21 cellular contexts compared by ENCODE assay signal in genomic region chr5:37835400-37835973, GRCh38. TPM values are rescaled to one million over a fixed set of nuclear protein-coding genes. Genes with fewer than 3 reads are reported as not detected.
A peak's percentile ranks its signal among the peaks of the same experiment; 100 is the strongest.
DNase-seq lines count a peak whose midpoint lies in the region; ATAC-seq and TF ChIP-seq lines count a peak whose summit lies in the region.
"Had no signal": no experiment of that assay in that cellular context is flagged by ENCODE, and none has a peak within 500 bp of the region (broad histone marks: within the 10 kb centered on the region; RNA-seq: fewer than 3 reads in every experiment).

No MANE protein-coding gene starts in this region.

- H3K9me3 Mint-ChIP-seq in activated CD4-positive, alpha-beta T cell treated with anti-CD3 and anti-CD28 coated beads, Interleukin-2, amount 10 ng/mL, durations not matched to agents 24 days and 14 days = no peaks in the 10 kb centered on the region
- H3K9me3 Mint-ChIP-seq in neural crest cell = no peaks in the 10 kb centered on the region
- H3K9me3 Mint-ChIP-seq: natural killer cell had no signal

- H3K36me3 Mint-ChIP-seq in activated CD4-positive, alpha-beta T cell treated with anti-CD3 and anti-CD28 coated beads, Interleukin-2, amount 10 ng/mL, durations not matched to agents 24 days and 14 days (ENCODE audit: low read depth) = no peaks in the 10 kb centered on the region
- H3K36me3 Mint-ChIP-seq in neural crest cell (ENCODE audit: low read depth) = no peaks in the 10 kb centered on the region
- H3K36me3 Mint-ChIP-seq: CD4-positive, CD25-positive, alpha-beta regulatory T cell; natural killer cell had no signal

- H3K4me1 Mint-ChIP-seq in activated CD4-positive, alpha-beta T cell treated with anti-CD3 and anti-CD28 coated beads, Interleukin-2, amount 10 ng/mL, durations not matched to agents 24 days and 14 days = peaks cover 22% of the 10 kb centered on the region
- H3K4me1 Mint-ChIP-seq in neural crest cell = peaks cover 26% of the 10 kb centered on the region

- no peak overlapping the region for H3K4me3 Mint-ChIP-seq in activated CD4-positive, alpha-beta T cell treated with anti-CD3 and anti-CD28 coated beads, Interleukin-2, amount 10 ng/mL, durations not matched to agents 24 days and 14 days
- peak overlapping the region; percentile 78 for H3K4me3 Mint-ChIP-seq in neural crest cell
- H3K4me3 Mint-ChIP-seq: natural killer cell had no signal

- no peak for DNase-seq in activated CD4-positive, alpha-beta T cell treated with anti-CD3 and anti-CD28 coated beads, Interleukin-2, amount 10 ng/mL, durations not matched to agents 24 days and 14 days
- DNase-seq in activated CD4-positive, alpha-beta T cell treated with anti-CD3 and anti-CD28 coated beads for 4 hours = no peak
- DNase-seq in fibroblast of peridontal ligament (ENCODE audit: extremely low read depth) (peak; percentile 47), neural crest cell (ENCODE audit: low read depth, low spot score) (no peak), HuH-7 (ENCODE audit: low spot score) (no peak), NCI-H2107 (lab: John Stamatoyannopoulos, UW) (no peak)
- DNase-seq: activated effector memory CD4-positive, alpha-beta T cell treated with anti-CD3 and anti-CD28 coated beads, Interleukin-2, amount 50 U/mL, for 16 hours; aorta; CD4-positive, CD25-positive, alpha-beta regulatory T cell; cortex of kidney; erythroblast; HCEC 1CT; left colon; natural killer cell; NCI-H2081 treated with DMSO at 0.1 percent for 48 hours; right cardiac atrium; stimulated activated CD4-positive, alpha-beta T cell treated with anti-CD3 and anti-CD28 coated beads, Interleukin-2, amount 100 ng/mL, for 48 hours had no signal

- peaks cover 77% of the 10 kb centered on the region for H3K27me3 Mint-ChIP-seq in activated CD4-positive, alpha-beta T cell treated with anti-CD3 and anti-CD28 coated beads, Interleukin-2, amount 10 ng/mL, durations not matched to agents 24 days and 14 days
- peaks cover 93% of the 10 kb centered on the region for H3K27me3 Mint-ChIP-seq in neural crest cell (ENCODE audit: low read depth)

- no peak for ATAC-seq in HG03432 (IDR thresholded peaks at IDR 0.05; ENCODE audit: unreplicated experiment)
- ATAC-seq in HG03045 (IDR thresholded peaks at IDR 0.05; ENCODE audit: unreplicated experiment) = no peak
- ATAC-seq: A549, HepG2, left colon, natural killer cell, right cardiac atrium had no signal

- H3K27ac Mint-ChIP-seq in activated CD4-positive, alpha-beta T cell treated with anti-CD3 and anti-CD28 coated beads, Interleukin-2, amount 10 ng/mL, durations not matched to agents 24 days and 14 days = peak overlapping the region; percentile 37
- H3K27ac Mint-ChIP-seq in neural crest cell (ENCODE audit: unreplicated experiment) = no peak overlapping the region
- H3K27ac Mint-ChIP-seq: natural killer cell had no signal

- intact Hi-C loops in activated CD4-positive, alpha-beta T cell treated with anti-CD3 and anti-CD28 coated beads, Interleukin-2, amount 10 ng/mL, durations not matched to agents 24 days and 14 days (cut with micrococcal nuclease) = loop anchor here (5.0 kb wide), 1 partner anchor 422 kb away; the partner anchor contains the start of gene EGFLAM

- no peak for TF ChIP-seq CTCF in neural crest cell (conservative IDR thresholded peaks at IDR 0.05)

RNA-seq across cellular contexts. Expression of gene GDNF, which starts 4.4 kb away (rescaled TPM):
- 0.16 and 0.38 TPM in 2 replicates for total RNA-seq in activated CD4-positive, alpha-beta T cell treated with anti-CD3 and anti-CD28 coated beads, Interleukin-2, amount 10 ng/mL, durations not matched to agents 24 days and 14 days
- total RNA-seq in neural crest cell = 0.30 and 0.65 TPM in 2 replicates
- total RNA-seq: CD4-positive, CD25-positive, alpha-beta regulatory T cell; natural killer cell had no signal
